6 cellular contexts compared by ENCODE assay signal in genomic region chr4:985123-985830, GRCh38. TPM values are rescaled to one million over a fixed set of nuclear protein-coding genes. Genes with fewer than 3 reads are reported as not detected.
A peak's percentile ranks its signal among the peaks of the same experiment; 100 is the strongest.
DNase-seq lines count a peak whose midpoint lies in the region; ATAC-seq and TF ChIP-seq lines count a peak whose summit lies in the region.

No MANE protein-coding gene starts in this region.

- H3K9me3 ChIP-seq in right cardiac atrium (ENCODE audit: control insufficient read depth, low read length), result no peaks in the 10 kb centered on the region

- no peaks in the 10 kb centered on the region for H3K27me3 ChIP-seq in right cardiac atrium (ENCODE audit: control insufficient read depth, insufficient read depth)

- DNase-seq in GM20000 (ENCODE audit: low spot score) (peak; percentile 87), right cardiac atrium (peak; percentile 75 to 93 (median 92)), HCEC 1CT (no peak)
- DNase-seq in activated CD8-positive, alpha-beta memory T cell treated with anti-CD3 and anti-CD28 coated beads for 24 hours, result peak; percentile 85
- peak; percentile 64 to 69 for DNase-seq in stimulated activated CD8-positive, alpha-beta memory T cell treated with anti-CD3 and anti-CD28 coated beads, Interleukin-2, amount 100 ng/mL, for 48 hours (ENCODE audit: low read depth in 2 of 2)

- no peak for TF ChIP-seq CTCF in GM20000 (IDR thresholded peaks at IDR 0.05; ENCODE audit: extremely low read depth, missing control alignments)

- intact Hi-C loops in right cardiac atrium (cut with DNase I), result loop anchor here in 1 of 4 donors (10.0 kb wide), 1 partner anchor 230 kb away; no protein-coding TSS in a partner anchor

- H3K4me3 ChIP-seq in right cardiac atrium (ENCODE audit: low read length), result peak overlapping the region; percentile 7

- ATAC-seq in right cardiac atrium (peak; percentile 78 to 80), HG02623 (IDR thresholded peaks at IDR 0.05; ENCODE audit: unreplicated experiment) (no peak)

- H3K4me1 ChIP-seq in right cardiac atrium (ENCODE audit: control insufficient read depth, insufficient read depth, low read length), result no peaks in the 10 kb centered on the region

- H3K27ac ChIP-seq in right cardiac atrium (ENCODE audit: low read length), result no peak overlapping the region

- WGBS in right cardiac atrium, result 48% methylated on average over 23 of the region's 23 CpGs

RNA-seq across cellular contexts. Expression of gene IDUA, which starts 1.6 kb away (rescaled TPM):
- total RNA-seq in right cardiac atrium, result 10 to 100 TPM; 14.7 to 17.4 (median 17.1) TPM
- polyA plus RNA-seq in right cardiac atrium, result 8.5 TPM

RNA-seq across cellular contexts. Expression of gene SLC26A1, which starts 7.9 kb away (rescaled TPM):
- under 1 TPM in 2 of 4 donors, not detected in 2; 0.36 to 0.37 TPM for total RNA-seq in right cardiac atrium
- polyA plus RNA-seq in right cardiac atrium, result 0.34 TPM

RNA-seq across cellular contexts. Expression of gene DGKQ, which starts 11.9 kb away (rescaled TPM):
- 1 to 10 TPM; 4.5 to 4.9 (median 4.6) TPM for total RNA-seq in right cardiac atrium
- polyA plus RNA-seq in right cardiac atrium, result 3.6 TPM

RNA-seq across cellular contexts. Expression of gene FGFRL1, which starts 26.1 kb away (rescaled TPM):
- 10 to 100 TPM; 17.4 to 21.7 (median 20.3) TPM for total RNA-seq in right cardiac atrium
- polyA plus RNA-seq in right cardiac atrium, result 19.2 TPM

RNA-seq across cellular contexts. Expression of gene TMEM175, which starts 53.0 kb away (rescaled TPM):
- total RNA-seq in right cardiac atrium, result 10 to 100 TPM; 20.9 to 26.0 (median 23.0) TPM
- 31.1 TPM for polyA plus RNA-seq in right cardiac atrium
